ENCODE assay signal across 19 cellular contexts in the genomic region with DNA sequence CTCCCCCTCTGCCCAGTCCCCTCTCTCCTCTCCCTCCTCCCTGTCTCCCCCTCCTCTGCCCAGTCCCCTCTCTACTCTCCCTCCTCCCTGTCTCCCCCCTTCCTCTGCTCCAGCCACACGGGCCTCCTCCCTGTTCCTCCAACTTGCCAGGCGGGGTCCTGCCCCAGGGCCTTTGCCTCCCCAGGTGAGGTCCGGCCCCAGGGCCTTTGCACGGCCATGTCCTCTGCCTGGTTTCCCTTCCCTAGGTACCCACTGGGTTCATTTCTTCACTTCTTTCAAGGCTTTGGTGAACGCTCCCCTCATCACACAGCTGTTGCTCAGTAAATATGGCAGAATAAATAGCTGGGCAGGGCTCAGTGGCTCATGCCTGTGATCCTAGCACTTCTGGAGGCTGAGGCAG. TPM values are rescaled to one million over a fixed set of nuclear protein-coding genes. Genes with fewer than 3 reads are reported as not detected.
DNase-seq lines count a peak whose midpoint lies in the region; ATAC-seq, FAIRE-seq and TF ChIP-seq lines count a peak whose summit lies in the region.
"Had no signal": no experiment of that assay in that cellular context is flagged by ENCODE, and none has a peak within 500 bp of the region (broad histone marks: within the 10 kb centered on the region; RNA-seq: fewer than 3 reads in every experiment).

No MANE protein-coding gene starts in this region.

- H3K27me3 ChIP-seq in astrocyte (ENCODE audit: insufficient read depth, low read length) (no peaks in the 10 kb centered on the region), neural progenitor cell (no peaks in the 10 kb centered on the region)
- H3K27me3 ChIP-seq: BE2C had no signal

- H4K20me1 ChIP-seq in astrocyte (ENCODE audit: insufficient read depth, low read length) (no peaks in the 10 kb centered on the region), neural progenitor cell (ENCODE audit: low read depth) (no peaks in the 10 kb centered on the region)

- H3K4me2 ChIP-seq in astrocyte (ENCODE audit: low read length) (no peak overlapping the region), neural progenitor cell (no peak overlapping the region)

- H3K9ac ChIP-seq in astrocyte (ENCODE audit: low read length) (no peak overlapping the region), neural progenitor cell (no peak overlapping the region)

- no peak for FAIRE-seq in astrocyte (lab: Jason Lieb, UNC)
- FAIRE-seq: D721Med, GM12892, GM19239 had no signal

- H3K36me3 ChIP-seq in astrocyte (ENCODE audit: insufficient read depth, low read length), result no peaks in the 10 kb centered on the region
- no peaks in the 10 kb centered on the region for H3K36me3 ChIP-seq in neural progenitor cell
- H3K36me3 ChIP-seq: BE2C had no signal

- H3K27ac ChIP-seq in astrocyte (ENCODE audit: low read depth, low read length), result no peak overlapping the region
- no peak overlapping the region for H3K27ac ChIP-seq in neural progenitor cell
- H3K27ac ChIP-seq: C4-2B had no signal

- TF ChIP-seq CTCF in astrocyte (IDR thresholded peaks at IDR 0.05; ENCODE audit: insufficient read depth, low read depth, low read length), result no peak
- no peak for TF ChIP-seq CTCF in neural progenitor cell (IDR thresholded peaks at IDR 0.05)

- H3K4me1 ChIP-seq in astrocyte (ENCODE audit: insufficient read depth, low read length) (peaks cover 5% of the 10 kb centered on the region), neural progenitor cell (no peaks in the 10 kb centered on the region)
- H3K4me1 ChIP-seq: BE2C had no signal

- DNase-seq in activated naive CD8-positive, alpha-beta T cell treated with anti-CD3 and anti-CD28 coated beads for 36 hours, result no peak
- DNase-seq in astrocyte (ENCODE audit: low read depth) (no peak), neural progenitor cell (ENCODE audit: low spot score) (no peak), cerebellar nuclear complex (lab: John Stamatoyannopoulos, UW) (no peak)
- no peak for DNase-seq in activated effector memory CD4-positive, alpha-beta T cell treated with anti-CD3 and anti-CD28 coated beads, Interleukin-2, amount 50 U/mL, for 16 hours
- DNase-seq: BE2C; CD4-positive, alpha-beta memory T cell; DND-41; GDM1; H7 had no signal

- no peaks in the 10 kb centered on the region for H3K9me3 ChIP-seq in astrocyte (ENCODE audit: insufficient read depth, low read depth, low read length)
- no peaks in the 10 kb centered on the region for H3K9me3 ChIP-seq in neural progenitor cell (ENCODE audit: low read depth)
- H3K9me3 ChIP-seq: BE2C had no signal

- peaks cover 2% of the 10 kb centered on the region for H3K4me1 Mint-ChIP-seq in activated naive CD8-positive, alpha-beta T cell (ENCODE audit: low read depth)
- H3K4me1 Mint-ChIP-seq in activated naive CD8-positive, alpha-beta T cell treated with anti-CD3 and anti-CD28 coated beads for 36 hours, result peaks cover 3% of the 10 kb centered on the region
- H3K4me1 Mint-ChIP-seq in astrocyte (ENCODE audit: low read depth, unreplicated experiment) (peaks cover 5% of the 10 kb centered on the region), neural progenitor cell (peaks cover 13% of the 10 kb centered on the region)

- peaks cover 2% of the 10 kb centered on the region for H3K27me3 Mint-ChIP-seq in activated naive CD8-positive, alpha-beta T cell
- H3K27me3 Mint-ChIP-seq in activated naive CD8-positive, alpha-beta T cell treated with anti-CD3 and anti-CD28 coated beads for 36 hours, result peaks cover 13% of the 10 kb centered on the region
- H3K27me3 Mint-ChIP-seq in astrocyte (ENCODE audit: low read depth, unreplicated experiment), result no peaks in the 10 kb centered on the region
- H3K27me3 Mint-ChIP-seq in neural progenitor cell (ENCODE audit: insufficient read depth, low read depth), result peaks cover 4% of the 10 kb centered on the region

- ATAC-seq in GM21367 (IDR thresholded peaks at IDR 0.05; ENCODE audit: unreplicated experiment), result no peak

- H3K27ac Mint-ChIP-seq in activated naive CD8-positive, alpha-beta T cell, result peak overlapping the region; percentile 28
- H3K27ac Mint-ChIP-seq in activated naive CD8-positive, alpha-beta T cell treated with anti-CD3 and anti-CD28 coated beads for 36 hours, result no peak overlapping the region
- H3K27ac Mint-ChIP-seq in astrocyte (ENCODE audit: unreplicated experiment) (peak overlapping the region; percentile 47), neural progenitor cell (no peak overlapping the region)
- H3K27ac Mint-ChIP-seq: IgD-negative memory B cell had no signal

- H3K4me3 Mint-ChIP-seq in activated naive CD8-positive, alpha-beta T cell, result no peak overlapping the region
- H3K4me3 Mint-ChIP-seq in activated naive CD8-positive, alpha-beta T cell treated with anti-CD3 and anti-CD28 coated beads for 36 hours, result no peak overlapping the region
- H3K4me3 Mint-ChIP-seq in astrocyte (ENCODE audit: unreplicated experiment) (no peak overlapping the region), neural progenitor cell (peak overlapping the region; percentile 43)
- H3K4me3 Mint-ChIP-seq: CD4-positive, alpha-beta memory T cell; IgD-negative memory B cell had no signal

- H2AFZ ChIP-seq in astrocyte (ENCODE audit: low read depth, low read length) (no peak overlapping the region), neural progenitor cell (replicated peaks) (no peak overlapping the region)

- no peaks in the 10 kb centered on the region for H3K9me3 Mint-ChIP-seq in activated naive CD8-positive, alpha-beta T cell (ENCODE audit: low read depth)
- no peaks in the 10 kb centered on the region for H3K9me3 Mint-ChIP-seq in activated naive CD8-positive, alpha-beta T cell treated with anti-CD3 and anti-CD28 coated beads for 36 hours
- H3K9me3 Mint-ChIP-seq in astrocyte (ENCODE audit: unreplicated experiment) (no peaks in the 10 kb centered on the region), neural progenitor cell (no peaks in the 10 kb centered on the region)
- H3K9me3 Mint-ChIP-seq: CD4-positive, alpha-beta memory T cell; IgD-negative memory B cell had no signal

- no peak overlapping the region for H3K4me3 ChIP-seq in astrocyte (ENCODE audit: insufficient read depth, low read depth, low read length)
- H3K4me3 ChIP-seq in neural progenitor cell, result no peak overlapping the region

- H3F3A ChIP-seq in neural progenitor cell (ENCODE audit: low read depth), result peaks cover 3% of the 10 kb centered on the region

- H3K36me3 Mint-ChIP-seq in activated naive CD8-positive, alpha-beta T cell, result no peaks in the 10 kb centered on the region
- H3K36me3 Mint-ChIP-seq in activated naive CD8-positive, alpha-beta T cell treated with anti-CD3 and anti-CD28 coated beads for 36 hours, result no peaks in the 10 kb centered on the region
- H3K36me3 Mint-ChIP-seq in astrocyte (ENCODE audit: low read depth, unreplicated experiment) (no peaks in the 10 kb centered on the region), neural progenitor cell (no peaks in the 10 kb centered on the region)
- H3K36me3 Mint-ChIP-seq: CD4-positive, alpha-beta memory T cell; IgD-negative memory B cell had no signal

- H3K79me2 ChIP-seq in astrocyte (ENCODE audit: insufficient read depth, low read length), result no peaks in the 10 kb centered on the region
- no peaks in the 10 kb centered on the region for H3K79me2 ChIP-seq in neural progenitor cell (ENCODE audit: low read depth)

RNA-seq across cellular contexts. Expression of gene MISP, which starts 21.1 kb away (rescaled TPM):
- total RNA-seq in activated naive CD8-positive, alpha-beta T cell treated with anti-CD3 and anti-CD28 coated beads for 36 hours, result under 1 TPM in 1 of 2 experiments, not detected in 1; 0.10 TPM
- total RNA-seq in astrocyte (0.36 and 0.43 TPM in 2 replicates), neural progenitor cell (ENCODE audit: low replicate concordance) (not detected in 2 replicates)
- total RNA-seq: CD4-positive, alpha-beta memory T cell had no signal

RNA-seq across cellular contexts. Expression of gene PTBP1, which starts 25.2 kb away (rescaled TPM):
- total RNA-seq in activated naive CD8-positive, alpha-beta T cell treated with anti-CD3 and anti-CD28 coated beads for 36 hours, result 100 to 1,000 TPM; 799 to 818 TPM
- total RNA-seq in astrocyte, result 366 and 386 TPM in 2 replicates
- total RNA-seq in neural progenitor cell (ENCODE audit: low replicate concordance), result 237 and 543 TPM in 2 replicates

RNA-seq across cellular contexts. Expression of gene PLPPR3, which starts 49.7 kb away (rescaled TPM):
- total RNA-seq in activated naive CD8-positive, alpha-beta T cell treated with anti-CD3 and anti-CD28 coated beads for 36 hours, result not detected
- total RNA-seq in astrocyte (29.2 and 36.5 TPM in 2 replicates), neural progenitor cell (ENCODE audit: low replicate concordance) (15.6 and 91.6 TPM in 2 replicates)
- total RNA-seq: CD4-positive, alpha-beta memory T cell; HT-29 had no signal

RNA-seq across cellular contexts. Expression of gene AZU1, which starts 55.6 kb away (rescaled TPM):
- not detected for total RNA-seq in activated naive CD8-positive, alpha-beta T cell treated with anti-CD3 and anti-CD28 coated beads for 36 hours
- total RNA-seq in astrocyte, result 1.00 and 1.4 TPM in 2 replicates
- total RNA-seq in neural progenitor cell (ENCODE audit: low replicate concordance), result 1.0 and 2.0 TPM in 2 replicates
- total RNA-seq: A172; CD4-positive, alpha-beta memory T cell; HT-29 had no signal

Comparison
In these comparisons a context has a peak if more than half of its experiments do, and no peak if none do; other contexts are left out.
1. H3K27ac Mint-ChIP-seq: peak in activated naive CD8-positive, alpha-beta T cell (single experiment) and astrocyte (single experiment); none in activated naive CD8-positive, alpha-beta T cell treated with anti-CD3 and anti-CD28 coated beads for 36 hours (single experiment) and neural progenitor cell (single experiment).
2. RNA of gene PLPPR3, which starts 49.7 kb away (total RNA-seq): 29.2 to 36.5 TPM in astrocyte and 15.6 to 91.6 TPM in neural progenitor cell; not detected in activated naive CD8-positive, alpha-beta T cell treated with anti-CD3 and anti-CD28 coated beads for 36 hours; every median in the first group is over 10 times any median in the second.